20 cellular contexts compared by ENCODE assay signal in genomic region chr3:156743859-156744258, GRCh38.
DNase-seq lines count a peak whose midpoint lies in the region; ATAC-seq and TF ChIP-seq lines count a peak whose summit lies in the region.
"Had no signal": no experiment of that assay in that cellular context is flagged by ENCODE, and none has a peak within 500 bp of the region (broad histone marks: within the 10 kb centered on the region; RNA-seq: fewer than 3 reads in every experiment).

No MANE protein-coding gene starts in this region.

- H3K9me3 Mint-ChIP-seq in activated naive CD8-positive, alpha-beta T cell (ENCODE audit: low read depth), result no peaks in the 10 kb centered on the region
- H3K9me3 Mint-ChIP-seq in activated naive CD8-positive, alpha-beta T cell treated with anti-CD3 and anti-CD28 coated beads, Interleukin-2, amount 50 U/mL, for 24 hours, result peaks cover 10% of the 10 kb centered on the region
- peaks cover 16% of the 10 kb centered on the region for H3K9me3 Mint-ChIP-seq in endodermal cell

- ATAC-seq in activated naive CD8-positive, alpha-beta T cell treated with anti-CD3 and anti-CD28 coated beads, Interleukin-2, amount 50 U/mL, for 24 hours, result no peak
- ATAC-seq in left lung, result peak; percentile 53
- peak; percentile 77 for ATAC-seq in upper lobe of right lung
- no peak for ATAC-seq in GM21526 (IDR thresholded peaks at IDR 0.05; ENCODE audit: low FRiP score, unreplicated experiment)

- peak overlapping the region; percentile 11 for H3K27ac Mint-ChIP-seq in activated naive CD8-positive, alpha-beta T cell
- H3K27ac Mint-ChIP-seq in activated naive CD8-positive, alpha-beta T cell treated with anti-CD3 and anti-CD28 coated beads, Interleukin-2, amount 50 U/mL, for 24 hours, result no peak overlapping the region
- H3K27ac Mint-ChIP-seq in endodermal cell, result no peak overlapping the region
- H3K27ac Mint-ChIP-seq: CD8-positive, alpha-beta memory T cell; IgD-negative memory B cell had no signal

- peaks cover 11% of the 10 kb centered on the region for H3K36me3 Mint-ChIP-seq in activated naive CD8-positive, alpha-beta T cell
- H3K36me3 Mint-ChIP-seq in activated naive CD8-positive, alpha-beta T cell treated with anti-CD3 and anti-CD28 coated beads, Interleukin-2, amount 50 U/mL, for 24 hours (ENCODE audit: low read depth), result peaks cover 3% of the 10 kb centered on the region
- peaks cover 3% of the 10 kb centered on the region for H3K36me3 Mint-ChIP-seq in endodermal cell (ENCODE audit: low read depth)

- no peaks in the 10 kb centered on the region for H3K27me3 ChIP-seq in endodermal cell (ENCODE audit: control insufficient read depth, insufficient read depth, low read length, poor library complexity, severe bottlenecking)
- H3K27me3 ChIP-seq in left lung, result no peaks in the 10 kb centered on the region
- no peaks in the 10 kb centered on the region for H3K27me3 ChIP-seq in upper lobe of right lung

- H3K4me3 Mint-ChIP-seq in activated naive CD8-positive, alpha-beta T cell, result no peak overlapping the region
- H3K4me3 Mint-ChIP-seq in activated naive CD8-positive, alpha-beta T cell treated with anti-CD3 and anti-CD28 coated beads, Interleukin-2, amount 50 U/mL, for 24 hours, result no peak overlapping the region
- H3K4me3 Mint-ChIP-seq in endodermal cell, result no peak overlapping the region
- H3K4me3 Mint-ChIP-seq: CD8-positive, alpha-beta memory T cell; IgD-negative memory B cell had no signal

- H3K4me3 ChIP-seq in endodermal cell (ENCODE audit: low read length) (no peak overlapping the region), left lung (no peak overlapping the region), upper lobe of right lung (no peak overlapping the region)

- H3K9ac ChIP-seq in endodermal cell (ENCODE audit: extremely low read depth, low read length, poor library complexity, severe bottlenecking), result no peak overlapping the region

- H3K27me3 Mint-ChIP-seq in activated naive CD8-positive, alpha-beta T cell, result no peaks in the 10 kb centered on the region
- H3K27me3 Mint-ChIP-seq in activated naive CD8-positive, alpha-beta T cell treated with anti-CD3 and anti-CD28 coated beads, Interleukin-2, amount 50 U/mL, for 24 hours, result no peaks in the 10 kb centered on the region
- no peaks in the 10 kb centered on the region for H3K27me3 Mint-ChIP-seq in endodermal cell (ENCODE audit: insufficient read depth)
- H3K27me3 Mint-ChIP-seq: IgD-negative memory B cell had no signal

- no peak for DNase-seq in activated naive CD8-positive, alpha-beta T cell treated with anti-CD3 and anti-CD28 coated beads, Interleukin-2, amount 50 U/mL, for 24 hours
- DNase-seq in endodermal cell, result peak; percentile 68
- no peak for DNase-seq in left lung
- no peak for DNase-seq in upper lobe of right lung
- DNase-seq in NCI-H2171 treated with DMSO at 0.1 percent for 48 hours (lab: John Stamatoyannopoulos, UW), result no peak
- DNase-seq in NCI-H69 (lab: John Stamatoyannopoulos, UW), result no peak
- DNase-seq: Calu3; CD8-positive, alpha-beta memory T cell; HCEC 1CT; NCI-H1105; NCI-H1694; NCI-H2081; NCI-H2171; NCI-H524 treated with DMSO at 0.1 percent for 48 hours; Right ventricle myocardium superior had no signal

- no peak overlapping the region for H3K27ac ChIP-seq in endodermal cell (ENCODE audit: low read depth, low read length)
- no peak overlapping the region for H3K27ac ChIP-seq in left lung
- no peak overlapping the region for H3K27ac ChIP-seq in upper lobe of right lung
- H3K27ac ChIP-seq: 22Rv1, C4-2B had no signal

- H3K36me3 ChIP-seq in endodermal cell (ENCODE audit: control insufficient read depth, insufficient read depth, low read length) (no peaks in the 10 kb centered on the region), left lung (no peaks in the 10 kb centered on the region), upper lobe of right lung (no peaks in the 10 kb centered on the region)

- intact Hi-C loops in left lung (cut with DNase I) (no loop called here), upper lobe of right lung (cut with DNase I) (no loop called here)

- peaks cover 4% of the 10 kb centered on the region for H3K4me1 ChIP-seq in endodermal cell (ENCODE audit: control insufficient read depth, insufficient read depth, low read length)
- H3K4me1 ChIP-seq in left lung, result no peaks in the 10 kb centered on the region
- no peaks in the 10 kb centered on the region for H3K4me1 ChIP-seq in upper lobe of right lung

- peak; percentile 72 for TF ChIP-seq CTCF in endodermal cell (conservative IDR thresholded peaks at IDR 0.05)
- no peak for TF ChIP-seq CTCF in left lung (IDR thresholded peaks at IDR 0.05)
- no peak for TF ChIP-seq CTCF in upper lobe of right lung (IDR thresholded peaks at IDR 0.05)

- peaks cover 30% of the 10 kb centered on the region for H3K9me3 ChIP-seq in endodermal cell (ENCODE audit: control insufficient read depth, low read length)
- no peaks in the 10 kb centered on the region for H3K9me3 ChIP-seq in left lung
- H3K9me3 ChIP-seq in upper lobe of right lung, result no peaks in the 10 kb centered on the region

- WGBS in endodermal cell (ENCODE audit: insufficient coverage in 1 of 2, insufficient read length in 1 of 2), 2 experiments, result 89 to 100% methylated on average over 4 to 5 of the region's 5 CpGs

- H3K4me1 Mint-ChIP-seq in activated naive CD8-positive, alpha-beta T cell (ENCODE audit: low read depth), result no peaks in the 10 kb centered on the region
- H3K4me1 Mint-ChIP-seq in activated naive CD8-positive, alpha-beta T cell treated with anti-CD3 and anti-CD28 coated beads, Interleukin-2, amount 50 U/mL, for 24 hours, result no peaks in the 10 kb centered on the region
- H3K4me1 Mint-ChIP-seq in endodermal cell, result peaks cover 16% of the 10 kb centered on the region
- H3K4me1 Mint-ChIP-seq: CD8-positive, alpha-beta memory T cell; IgD-negative memory B cell had no signal

Comparison
In these comparisons a context has a peak if more than half of its experiments do, and no peak if none do; other contexts are left out.
1. ATAC-seq: peak in left lung (single experiment) and upper lobe of right lung (single experiment); none in activated naive CD8-positive, alpha-beta T cell treated with anti-CD3 and anti-CD28 coated beads, Interleukin-2, amount 50 U/mL, for 24 hours (single experiment) and GM21526 (single experiment).